Comparison of ENCODE assay signal across 8 cellular contexts in genomic region chr1:31765041-31765467, GRCh38. TPM values are rescaled to one million over a fixed set of nuclear protein-coding genes. Genes with fewer than 3 reads are reported as not detected.
DNase-seq lines count a peak whose midpoint lies in the region; ATAC-seq and TF ChIP-seq lines count a peak whose summit lies in the region.

No MANE protein-coding gene starts in this region.

- H3K9me3 ChIP-seq in heart right ventricle (no peaks in the 10 kb centered on the region), right atrium auricular region (no peaks in the 10 kb centered on the region), aorta (ENCODE audit: control insufficient read depth, low read length) (no peaks in the 10 kb centered on the region), prostate gland (no peaks in the 10 kb centered on the region)

- peak in 1 of 8 donors; percentile 4 for ATAC-seq in heart right ventricle
- ATAC-seq in aorta (ENCODE audit: low FRiP score), result no peak
- no peak for ATAC-seq in GM21786 (IDR thresholded peaks at IDR 0.05; ENCODE audit: unreplicated experiment)

- H3K4me3 ChIP-seq in heart right ventricle (no peak overlapping the region), right atrium auricular region (no peak overlapping the region), choroid plexus epithelial cell (ENCODE audit: low read depth, low read length) (no peak overlapping the region), aorta (ENCODE audit: low read length in 2 of 2) (no peak overlapping the region), prostate gland (no peak overlapping the region)

- H3K27ac ChIP-seq in heart right ventricle (no peak overlapping the region), right atrium auricular region (no peak overlapping the region), aorta (ENCODE audit: low read depth in 1 of 2, low read length in 2 of 2) (no peak overlapping the region), prostate gland (no peak overlapping the region)

- 38 to 44% methylated on average over 5 of the region's 5 CpGs for WGBS in heart right ventricle, 2 donors
- WGBS in aorta, 2 donors, result 56 to 57% methylated on average over 5 of the region's 5 CpGs
- WGBS in prostate gland, result 48% methylated on average over 5 of the region's 5 CpGs

- H3K36me3 ChIP-seq in heart right ventricle, result no peaks in the 10 kb centered on the region
- no peaks in the 10 kb centered on the region for H3K36me3 ChIP-seq in right atrium auricular region
- no peaks in the 10 kb centered on the region for H3K36me3 ChIP-seq in aorta (ENCODE audit: control insufficient read depth in 1 of 2, insufficient read depth in 2 of 2, low read length in 1 of 2)
- H3K36me3 ChIP-seq in prostate gland, result no peaks in the 10 kb centered on the region

- TF ChIP-seq CTCF in heart right ventricle (IDR thresholded peaks at IDR 0.05), result peak in 7 of 9 donors; percentile 28 to 43 (median 34)
- TF ChIP-seq CTCF in right atrium auricular region (IDR thresholded peaks at IDR 0.05), result peak in 1 of 2 donors; percentile 23
- peak; percentile 52 for TF ChIP-seq CTCF in choroid plexus epithelial cell (conservative IDR thresholded peaks at IDR 0.05; ENCODE audit: low read depth, low read length)
- TF ChIP-seq CTCF in prostate gland (IDR thresholded peaks at IDR 0.05), result no peak

- intact Hi-C loops in heart right ventricle (cut with DNase I), result no loop called here
- intact Hi-C loops in aorta (cut with DNase I), result no loop called here
- intact Hi-C loops in prostate gland (cut with DNase I), result loop anchor here (2.0 to 10.0 kb wide), 3 partner anchors 24 to 300 kb away; no protein-coding TSS in a partner anchor

- TF ChIP-seq POLR2A in prostate gland (IDR thresholded peaks at IDR 0.05), result no peak

- H3K4me1 ChIP-seq in heart right ventricle (peaks cover 14 to 52% (median 38%) of the 10 kb centered on the region in 9 donors), right atrium auricular region (peaks cover 0 to 50% of the 10 kb centered on the region in 2 donors), aorta (ENCODE audit: control insufficient read depth in 1 of 2, insufficient read depth in 2 of 2, low read length in 2 of 2) (no peaks in the 10 kb centered on the region), prostate gland (replicated peaks) (peaks cover 4% of the 10 kb centered on the region)

- DNase-seq in heart right ventricle (no peak), right atrium auricular region (ENCODE audit: low spot score) (no peak), NCI-H345 treated with DMSO at 0.1 percent for 48 hours (lab: John Stamatoyannopoulos, UW; ENCODE audit: unreplicated experiment) (peak; percentile 70), choroid plexus epithelial cell (ENCODE audit: low read depth) (no peak), aorta (no peak), prostate gland (ENCODE audit: low spot score) (no peak)
- peak; percentile 66 for DNase-seq in stimulated activated CD8-positive, alpha-beta memory T cell treated with anti-CD3 and anti-CD28 coated beads, Interleukin-4, amount 100 ng/mL, for 48 hours

- peaks cover 0 to 87% (median 20%) of the 10 kb centered on the region in 7 donors for H3K27me3 ChIP-seq in heart right ventricle
- H3K27me3 ChIP-seq in right atrium auricular region, result no peaks in the 10 kb centered on the region
- no peaks in the 10 kb centered on the region for H3K27me3 ChIP-seq in aorta (ENCODE audit: control insufficient read depth in 1 of 2, insufficient read depth in 2 of 2, low read length in 1 of 2)
- no peaks in the 10 kb centered on the region for H3K27me3 ChIP-seq in prostate gland (replicated peaks; ENCODE audit: insufficient read depth)

RNA-seq across cellular contexts. Expression of gene ADGRB2, which starts 0.9 kb away (rescaled TPM):
- total RNA-seq in heart right ventricle (10 to 100 TPM in 2 of 10 donors, 1 to 10 TPM in 8; 4.4 to 14.9 (median 8.6) TPM), right atrium auricular region (10 to 100 TPM; 14.4 to 19.1 TPM), aorta (1 to 10 TPM; 1.8 to 4.6 TPM), prostate gland (10 to 100 TPM in 1 of 2 donors, 1 to 10 TPM in 1; 3.0 to 10.2 TPM)
- polyA plus RNA-seq in heart right ventricle (10 to 100 TPM in 1 of 2 donors, under 1 TPM in 1; 0.91 to 17.9 TPM), aorta (1 to 10 TPM; 1.8 to 2.4 TPM)

RNA-seq across cellular contexts. Expression of gene SPOCD1, which starts 50.8 kb away (rescaled TPM):
- total RNA-seq in heart right ventricle (1 to 10 TPM in 1 of 10 donors, under 1 TPM in 2, not detected in 7; 0.12 to 1.2 (median 0.65) TPM), right atrium auricular region (under 1 TPM in 1 of 2 donors, not detected in 1; 0.43 TPM), aorta (1 to 10 TPM; 4.0 to 9.0 TPM), prostate gland (10 to 100 TPM in 1 of 2 donors, not detected in 1; 21.6 TPM)
- polyA plus RNA-seq in heart right ventricle (under 1 TPM in 1 of 2 donors, not detected in 1; 0.17 TPM), aorta (10 to 100 TPM in 1 of 2 donors, 1 to 10 TPM in 1; 1.4 to 12.3 TPM)

Comparison
In these comparisons a context has a peak if more than half of its experiments do, and no peak if none do; other contexts are left out.
1. DNase-seq: peak in NCI-H345 treated with DMSO at 0.1 percent for 48 hours (single experiment) and stimulated activated CD8-positive, alpha-beta memory T cell treated with anti-CD3 and anti-CD28 coated beads, Interleukin-4, amount 100 ng/mL, for 48 hours (single experiment); none in heart right ventricle (0 of 2), right atrium auricular region (single experiment), choroid plexus epithelial cell (single experiment), aorta (0 of 2) and prostate gland (single experiment).
2. CTCF ChIP-seq: peak in heart right ventricle (7 of 9) and choroid plexus epithelial cell (single experiment); none in prostate gland (0 of 4).